In genomic region chr17:19361975-19362292, GRCh38 we compare ENCODE assay signal across 8 cellular contexts. TPM values are rescaled to one million over a fixed set of nuclear protein-coding genes. Genes with fewer than 3 reads are reported as not detected.
DNase-seq lines count a peak whose midpoint lies in the region; ATAC-seq and TF ChIP-seq lines count a peak whose summit lies in the region.

No MANE protein-coding gene starts in this region.

- H3K9me3 ChIP-seq in DOHH2 (ENCODE audit: control insufficient read depth, insufficient read depth, low read length) = no peaks in the 10 kb centered on the region
- H3K9me3 ChIP-seq in SK-N-MC (ENCODE audit: low read depth, low read length) = no peaks in the 10 kb centered on the region
- H3K9me3 ChIP-seq in psoas muscle = no peaks in the 10 kb centered on the region

- H3K27ac ChIP-seq in DOHH2 (ENCODE audit: low read depth, low read length) (no peak overlapping the region), SK-N-MC (no peak overlapping the region), psoas muscle (peak overlapping the region; percentile 76)

- H3K4me3 ChIP-seq in DOHH2 (ENCODE audit: low read length) (peak overlapping the region; percentile 89), SK-N-MC (peak overlapping the region; percentile 97), fibroblast of pulmonary artery (replicated peaks; ENCODE audit: low read depth, low read length) (peak overlapping the region; percentile 74), psoas muscle (peak overlapping the region; percentile 90)

- ATAC-seq in psoas muscle (no peak), GM21447 (IDR thresholded peaks at IDR 0.05; ENCODE audit: unreplicated experiment) (no peak)

- H3K79me2 ChIP-seq in DOHH2 (ENCODE audit: control insufficient read depth, low read length) = no peaks in the 10 kb centered on the region

- 9 to 14% (median 9%) methylated on average over 16 of the region's 16 CpGs for WGBS in psoas muscle, 3 donors

- no peaks in the 10 kb centered on the region for H3K36me3 ChIP-seq in DOHH2 (ENCODE audit: control insufficient read depth, low read length)
- no peaks in the 10 kb centered on the region for H3K36me3 ChIP-seq in SK-N-MC (ENCODE audit: insufficient read depth, low read length)
- peaks cover 0 to 6% of the 10 kb centered on the region in 2 donors for H3K36me3 ChIP-seq in psoas muscle (ENCODE audit: insufficient read depth in 1 of 2, low read depth in 1 of 2)

- peak overlapping the region; percentile 71 for H3K4me2 ChIP-seq in DOHH2 (ENCODE audit: low read length)

- peaks cover 13% of the 10 kb centered on the region for H3K4me1 ChIP-seq in DOHH2 (ENCODE audit: control insufficient read depth, low read length)
- no peaks in the 10 kb centered on the region for H3K4me1 ChIP-seq in psoas muscle

- H3K9me2 ChIP-seq in DOHH2 (replicated peaks; ENCODE audit: control insufficient read depth, low read length) = no peaks in the 10 kb centered on the region

- TF ChIP-seq CTCF in DOHH2 (IDR thresholded peaks at IDR 0.05; ENCODE audit: low read depth, low read length, poor library complexity, severe bottlenecking) = no peak
- TF ChIP-seq CTCF in fibroblast of pulmonary artery (IDR thresholded peaks at IDR 0.05; ENCODE audit: low read length, missing control alignments) = no peak
- no peak for TF ChIP-seq CTCF in psoas muscle (IDR thresholded peaks at IDR 0.05)

- peaks cover 12% of the 10 kb centered on the region for H3K27me3 ChIP-seq in DOHH2 (ENCODE audit: control insufficient read depth, low read length)
- no peaks in the 10 kb centered on the region for H3K27me3 ChIP-seq in psoas muscle (ENCODE audit: insufficient read depth in 3 of 3, low read length in 2 of 3)

- H3K9ac ChIP-seq in SK-N-MC (ENCODE audit: insufficient read length) = peak overlapping the region; percentile 76

- DNase-seq in SK-N-MC (ENCODE audit: low read depth, low spot score) (no peak), fibroblast of pulmonary artery (ENCODE audit: low read depth) (no peak), psoas muscle (no peak), cortex of kidney (lab: John Stamatoyannopoulos, UW) (no peak), epidermal melanocyte (ENCODE audit: insufficient read length, low spot score) (no peak)
- DNase-seq in stimulated activated CD4-positive, alpha-beta T cell treated with anti-CD3 and anti-CD28 coated beads, Interleukin-2, amount 100 ng/mL, for 24 hours = no peak

- H4K20me1 ChIP-seq in DOHH2 (ENCODE audit: control insufficient read depth, insufficient read depth, low read depth, low read length) = no peaks in the 10 kb centered on the region

- intact Hi-C loops in psoas muscle (cut with DNase I) = loop anchor here (2.0 to 10.0 kb wide), 4 partner anchors 85 to 405 kb away; no protein-coding TSS in a partner anchor

- no peaks in the 10 kb centered on the region for H3F3A ChIP-seq in DOHH2 (ENCODE audit: control insufficient read depth, insufficient read depth)

RNA-seq across cellular contexts. Expression of gene B9D1, which starts 0.6 kb away (rescaled TPM):
- 1 to 10 TPM; 4.7 to 8.7 (median 6.4) TPM for total RNA-seq in psoas muscle
- polyA plus RNA-seq in psoas muscle = 1 to 10 TPM; 7.0 to 9.2 (median 7.3) TPM

RNA-seq across cellular contexts. Expression of gene MAPK7, which starts 16.4 kb away (rescaled TPM):
- total RNA-seq in psoas muscle = 1 to 10 TPM; 6.7 to 9.8 (median 7.6) TPM
- 10 to 100 TPM in 1 of 3 donors, 1 to 10 TPM in 2; 6.1 to 12.6 (median 6.9) TPM for polyA plus RNA-seq in psoas muscle

RNA-seq across cellular contexts. Expression of gene MFAP4, which starts 25.1 kb away (rescaled TPM):
- total RNA-seq in psoas muscle = 10 to 100 TPM in 2 of 4 donors, 1 to 10 TPM in 2; 8.7 to 44.5 (median 15.1) TPM
- 1 to 10 TPM; 5.8 to 8.9 (median 6.7) TPM for polyA plus RNA-seq in psoas muscle

RNA-seq across cellular contexts. Expression of gene RNF112, which starts 49.1 kb away (rescaled TPM):
- 1 to 10 TPM in 2 of 4 donors, under 1 TPM in 2; 0.49 to 1.3 (median 0.85) TPM for total RNA-seq in psoas muscle
- polyA plus RNA-seq in psoas muscle = 1 to 10 TPM in 2 of 3 donors, under 1 TPM in 1; 0.25 to 1.5 (median 1.3) TPM
